Comparison of ENCODE assay signal across 20 cellular contexts in the genomic region with DNA sequence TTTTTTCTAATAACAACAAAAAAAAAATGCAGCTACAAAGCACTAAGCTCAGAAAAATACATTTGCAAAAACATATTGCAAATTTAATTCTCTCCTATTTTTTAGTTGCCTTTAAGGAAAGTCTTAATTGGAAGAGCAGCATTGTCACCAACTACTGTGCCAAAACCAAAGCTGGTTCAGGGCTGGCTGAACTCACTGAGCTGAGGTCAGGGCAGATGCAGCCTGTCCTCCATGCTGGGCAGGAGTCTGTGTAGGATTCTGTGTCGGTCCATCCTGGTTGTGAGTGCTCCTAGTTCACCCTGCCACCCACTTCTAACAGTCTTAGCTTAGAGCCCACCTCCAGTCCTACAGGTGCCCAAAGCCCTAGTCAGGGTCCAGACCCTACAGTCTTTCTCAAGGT.
DNase-seq lines count a peak whose midpoint lies in the region; ATAC-seq and TF ChIP-seq lines count a peak whose summit lies in the region.
"Had no signal": no experiment of that assay in that cellular context is flagged by ENCODE, and none has a peak within 500 bp of the region (broad histone marks: within the 10 kb centered on the region; RNA-seq: fewer than 3 reads in every experiment).

No MANE protein-coding gene starts in this region.

- peak overlapping the region in 3 of 4 donors; percentile 26 to 36 (median 31) for H3K27ac ChIP-seq in transverse colon
- H3K27ac ChIP-seq: SK-N-MC had no signal

- no peak for ATAC-seq in natural killer cell
- ATAC-seq: mucosa of descending colon; stimulated activated naive B cell treated with anti-CD40 and anti-IgM and Interleukin-4, amounts not matched to agents 10 μg/mL and 1 μg/mL and 100 μg/mL, for 72 hours had no signal

- TF ChIP-seq CTCF in nephron (IDR thresholded peaks at IDR 0.05; ENCODE audit: unreplicated experiment in 3 of 3), result peak in 2 of 3 experiments; percentile 10 to 28
- TF ChIP-seq CTCF in transverse colon (IDR thresholded peaks at IDR 0.05), result no peak
- no peak for TF ChIP-seq CTCF in natural killer cell (IDR thresholded peaks at IDR 0.05)

- TF ChIP-seq EP300 in transverse colon (IDR thresholded peaks at IDR 0.05; ENCODE audit: low read depth), result no peak

- no peaks in the 10 kb centered on the region for H3K4me1 ChIP-seq in transverse colon

- H3K27ac Mint-ChIP-seq in nephron (peak overlapping the region; percentile 67 to 98 (median 94)), natural killer cell (no peak overlapping the region)
- H3K27ac Mint-ChIP-seq: B cell; stimulated activated naive B cell treated with anti-CD40 and anti-IgM and Interleukin-4, amounts not matched to agents 10 μg/mL and 1 μg/mL and 100 μg/mL, for 72 hours had no signal

- H3K36me3 ChIP-seq in MG63 (no peaks in the 10 kb centered on the region), transverse colon (no peaks in the 10 kb centered on the region)

- intact Hi-C loops in transverse colon (cut with DNase I; ENCODE audit: low total_unique reads), result loop anchor here (2.0 kb wide), 1 partner anchor 69 kb away; no protein-coding TSS in a partner anchor
- intact Hi-C loops in natural killer cell (cut with micrococcal nuclease), result no loop called here

- H3K27me3 Mint-ChIP-seq in nephron (ENCODE audit: low read depth) (no peaks in the 10 kb centered on the region), natural killer cell (ENCODE audit: low read depth in 2 of 2) (peaks cover 0 to under 1% of the 10 kb centered on the region in 2 donors)

- H3K4me3 Mint-ChIP-seq in nephron (peak overlapping the region in 1 of 3 experiments; percentile 44), natural killer cell (no peak overlapping the region)
- H3K4me3 Mint-ChIP-seq: B cell; stimulated activated naive B cell treated with anti-CD40 and anti-IgM and Interleukin-4, amounts not matched to agents 10 μg/mL and 1 μg/mL and 100 μg/mL, for 72 hours had no signal

- no peaks in the 10 kb centered on the region for H3K9me3 Mint-ChIP-seq in nephron
- H3K9me3 Mint-ChIP-seq in natural killer cell, result no peaks in the 10 kb centered on the region
- H3K9me3 Mint-ChIP-seq: stimulated activated naive B cell treated with anti-CD40 and anti-IgM and Interleukin-4, amounts not matched to agents 10 μg/mL and 1 μg/mL and 100 μg/mL, for 72 hours had no signal

- DNase-seq in MG63 (peak; percentile 8), fibroblast of peridontal ligament (ENCODE audit: extremely low read depth) (peak; percentile 28), transverse colon (no peak), NCI-H2196 (lab: John Stamatoyannopoulos, UW; ENCODE audit: unreplicated experiment) (no peak), cerebellar nuclear complex (lab: John Stamatoyannopoulos, UW) (no peak), GF-D8 (lab: John Stamatoyannopoulos, UW) (no peak), natural killer cell (no peak)
- DNase-seq: activated CD4-positive, alpha-beta T cell treated with anti-CD3 and anti-CD28 coated beads for 4 hours; activated CD8-positive, alpha-beta memory T cell treated with anti-CD3 and anti-CD28 coated beads, Interleukin-2, amount 50 U/mL, for 4 hours; activated gamma-delta T cell; amniotic stem cell; Calu3; NCI-H187; NCI-H510A treated with DMSO at 0.1 percent for 48 hours; stimulated activated CD4-positive, alpha-beta T cell treated with anti-CD3 and anti-CD28 coated beads, Interleukin-12 subunit alpha, Interleukin-12 subunit beta, amount 100 ng/mL, for 4 hours; stimulated activated naive B cell treated with anti-CD40 and anti-IgM and Interleukin-4, amounts not matched to agents 10 μg/mL and 1 μg/mL and 100 μg/mL, for 72 hours had no signal

- TF ChIP-seq POLR2A in transverse colon (IDR thresholded peaks at IDR 0.05), result no peak

- WGBS in transverse colon (ENCODE audit: low coverage in 1 of 2), 2 donors, result 77 to 83% methylated on average over 1 of the region's 1 CpG

- in situ Hi-C loops in transverse colon (cut with MboI; ENCODE audit: low pct_ligation_motif_present in 1 of 4, low pct_unique_long_range_greater_than_20kb in 1 of 4, low sequenced_read_pairs in 3 of 4), result no loop called here

- no peaks in the 10 kb centered on the region for H3K36me3 Mint-ChIP-seq in nephron (ENCODE audit: low read depth)
- no peaks in the 10 kb centered on the region for H3K36me3 Mint-ChIP-seq in natural killer cell
- H3K36me3 Mint-ChIP-seq: stimulated activated naive B cell treated with anti-CD40 and anti-IgM and Interleukin-4, amounts not matched to agents 10 μg/mL and 1 μg/mL and 100 μg/mL, for 72 hours had no signal

- H3K9me3 ChIP-seq in MG63 (no peaks in the 10 kb centered on the region), transverse colon (no peaks in the 10 kb centered on the region)
- H3K9me3 ChIP-seq: mucosa of descending colon had no signal

- H3K4me3 ChIP-seq in MG63, result no peak overlapping the region
- H3K4me3 ChIP-seq in transverse colon, result no peak overlapping the region
- H3K4me3 ChIP-seq: mucosa of descending colon, SK-N-MC had no signal

- H3K27me3 ChIP-seq in MG63 (no peaks in the 10 kb centered on the region), transverse colon (no peaks in the 10 kb centered on the region)

- H3K4me1 Mint-ChIP-seq in nephron, result peaks cover 56% of the 10 kb centered on the region
- no peaks in the 10 kb centered on the region for H3K4me1 Mint-ChIP-seq in natural killer cell
- H3K4me1 Mint-ChIP-seq: B cell; stimulated activated naive B cell treated with anti-CD40 and anti-IgM and Interleukin-4, amounts not matched to agents 10 μg/mL and 1 μg/mL and 100 μg/mL, for 72 hours had no signal

Comparison
In these comparisons a context has a peak if more than half of its experiments do, and no peak if none do; other contexts are left out.
1. DNase-seq: peak in MG63 (single experiment) and fibroblast of peridontal ligament (single experiment); none in transverse colon (single experiment), NCI-H2196 (single experiment), cerebellar nuclear complex (0 of 2), GF-D8 (single experiment) and natural killer cell (single experiment).
2. H3K27ac Mint-ChIP-seq: peak in nephron (3 of 3); none in natural killer cell (0 of 2).
3. CTCF ChIP-seq: peak in nephron (2 of 3); none in transverse colon (0 of 5) and natural killer cell (single experiment).